ENCODE assay signal across 23 cellular contexts in genomic region chr14:96624661-96625435, GRCh38.
DNase-seq lines count a peak whose midpoint lies in the region; ATAC-seq and TF ChIP-seq lines count a peak whose summit lies in the region.
"Had no signal": no experiment of that assay in that cellular context is flagged by ENCODE, and none has a peak within 500 bp of the region (broad histone marks: within the 10 kb centered on the region; RNA-seq: fewer than 3 reads in every experiment).

No MANE protein-coding gene starts in this region.

- H3K27ac ChIP-seq in SK-N-SH (ENCODE audit: low read depth in 2 of 2, low read length in 1 of 2) (no peak overlapping the region), PC-3 (ENCODE audit: low read length) (no peak overlapping the region), RWPE1 (no peak overlapping the region)
- H3K27ac ChIP-seq: hepatocyte, tibial artery had no signal

- H3K79me2 ChIP-seq in SK-N-SH (ENCODE audit: insufficient read depth) (no peaks in the 10 kb centered on the region), PC-3 (ENCODE audit: low read length) (no peaks in the 10 kb centered on the region)
- H3K79me2 ChIP-seq: hepatocyte had no signal

- H3K36me3 Mint-ChIP-seq in nephron progenitor cell (ENCODE audit: low read depth): no peaks in the 10 kb centered on the region
- H3K36me3 Mint-ChIP-seq: activated naive CD8-positive, alpha-beta T cell treated with anti-CD3 and anti-CD28 coated beads for 36 hours; CD4-positive, CD25-positive, alpha-beta regulatory T cell had no signal

- peak; percentile 43 for DNase-seq in G401 (ENCODE audit: low spot score)
- DNase-seq in NCI-H1694 (lab: John Stamatoyannopoulos, UW): peak; percentile 42
- peak; percentile 36 for DNase-seq in cerebellum (ENCODE audit: low spot score)
- DNase-seq in nephron progenitor cell: peak; percentile 16
- no peak for DNase-seq in left colon
- no peak for DNase-seq in SK-N-SH
- no peak for DNase-seq in PC-3
- no peak for DNase-seq in RWPE1 (ENCODE audit: low spot score)
- DNase-seq: activated CD4-positive, alpha-beta T cell treated with anti-CD3 and anti-CD28 coated beads for 36 hours; activated naive CD8-positive, alpha-beta T cell treated with anti-CD3 and anti-CD28 coated beads for 36 hours; CD4-positive, CD25-positive, alpha-beta regulatory T cell; foreskin fibroblast; GF-D8; HFFc6; NCI-H1092 treated with DMSO at 0.1 percent for 48 hours; NCI-H2081; NCI-H510A; nucleus accumbens; Right ventricle myocardium superior; stimulated activated naive CD8-positive, alpha-beta T cell treated with anti-CD3 and anti-CD28 coated beads, Interleukin-15, amount 100 ng/mL, for 72 hours had no signal

- H3K4me2 ChIP-seq in SK-N-SH (no peak overlapping the region), PC-3 (ENCODE audit: low read length) (no peak overlapping the region)
- H3K4me2 ChIP-seq: hepatocyte had no signal

- H3K4me1 ChIP-seq in SK-N-SH (ENCODE audit: control insufficient read depth in 1 of 2, insufficient read depth in 2 of 2, low read depth in 1 of 2, low read length in 1 of 2): no peaks in the 10 kb centered on the region
- peaks cover 7% of the 10 kb centered on the region; the same call in 1 of the 2 replicates for H3K4me1 ChIP-seq in PC-3 (ENCODE audit: insufficient read depth, low read length)
- H3K4me1 ChIP-seq: tibial artery had no signal

- H3K27ac Mint-ChIP-seq in nephron progenitor cell: peak overlapping the region; percentile 27
- H3K27ac Mint-ChIP-seq: activated CD4-positive, alpha-beta T cell treated with anti-CD3 and anti-CD28 coated beads for 36 hours; activated naive CD8-positive, alpha-beta T cell treated with anti-CD3 and anti-CD28 coated beads for 36 hours; activated T-helper 1 cell treated with anti-CD3 and anti-CD28 coated beads, Interleukin-12 subunit alpha, Interleukin-12 subunit beta, Interleukin-2, Interleukin-4 antibody, amounts not matched to agents 30 ng/mL and 10 ng/mL and 1 ng/mL, durations not matched to agents 14 hours and 24 hours and 36 hours; CD4-positive, CD25-positive, alpha-beta regulatory T cell; HFFc6 had no signal

- TF ChIP-seq EP300 in SK-N-SH (IDR thresholded peaks at IDR 0.05; ENCODE audit: borderline replicate concordance in 1 of 2, low read depth in 1 of 2, low read length in 1 of 2): no peak

- H3K9me3 ChIP-seq in SK-N-SH (no peaks in the 10 kb centered on the region), PC-3 (ENCODE audit: low read length) (no peaks in the 10 kb centered on the region)

- TF ChIP-seq RAD21 in SK-N-SH (IDR thresholded peaks at IDR 0.05; ENCODE audit: low read length): no peak

- H3K36me3 ChIP-seq in SK-N-SH (replicated peaks in 1 of 2; ENCODE audit: control insufficient read depth in 1 of 2, insufficient read depth in 2 of 2, low read length in 1 of 2): no peaks in the 10 kb centered on the region
- H3K36me3 ChIP-seq in PC-3 (ENCODE audit: low read depth, low read length): no peaks in the 10 kb centered on the region
- H3K36me3 ChIP-seq: tibial artery had no signal

- POLR2A ChIA-PET in SK-N-SH (lab: Yijun Ruan, JAX): no interaction called here
- POLR2A ChIA-PET in PC-3 (lab: Charles Lee; ENCODE audit: unreplicated experiment): no interaction called here
- POLR2A ChIA-PET in RWPE1 (lab: Yijun Ruan, JAX; ENCODE audit: low non-redundant PET): no interaction called here

- CTCF ChIA-PET in SK-N-SH (lab: Yijun Ruan, JAX) (no interaction called here), PC-3 (lab: Charles Lee) (no interaction called here), RWPE1 (lab: Yijun Ruan, JAX) (no interaction called here)

- H3K27me3 ChIP-seq in SK-N-SH (ENCODE audit: insufficient read depth) (no peaks in the 10 kb centered on the region), PC-3 (ENCODE audit: low read length) (peaks cover 68% of the 10 kb centered on the region)

- intact Hi-C loops in left colon (cut with DNase I, micrococcal nuclease): no loop called here
- intact Hi-C loops in PC-3 (cut with micrococcal nuclease): no loop called here

- H3K27me3 Mint-ChIP-seq in nephron progenitor cell (ENCODE audit: low read depth, poor library complexity): peaks cover 30% of the 10 kb centered on the region

- H2AFZ ChIP-seq in SK-N-SH (ENCODE audit: low read depth) (no peak overlapping the region), PC-3 (ENCODE audit: low read length) (no peak overlapping the region)
- H2AFZ ChIP-seq: hepatocyte had no signal

- no peak overlapping the region for H3K4me3 ChIP-seq in SK-N-SH (ENCODE audit: low read depth in 2 of 2, low read length in 1 of 2)
- H3K4me3 ChIP-seq in PC-3 (ENCODE audit: low read length): no peak overlapping the region
- H3K4me3 ChIP-seq: hepatocyte, tibial artery had no signal

- no peak overlapping the region for H3K4me3 Mint-ChIP-seq in nephron progenitor cell
- H3K4me3 Mint-ChIP-seq: activated CD4-positive, alpha-beta T cell treated with anti-CD3 and anti-CD28 coated beads for 36 hours; activated naive CD8-positive, alpha-beta T cell treated with anti-CD3 and anti-CD28 coated beads for 36 hours; activated T-helper 1 cell treated with anti-CD3 and anti-CD28 coated beads, Interleukin-12 subunit alpha, Interleukin-12 subunit beta, Interleukin-2, Interleukin-4 antibody, amounts not matched to agents 30 ng/mL and 10 ng/mL and 1 ng/mL, durations not matched to agents 14 hours and 24 hours and 36 hours; CD4-positive, CD25-positive, alpha-beta regulatory T cell; HFFc6; stimulated activated naive CD8-positive, alpha-beta T cell treated with anti-CD3 and anti-CD28 coated beads, Interleukin-15, amount 100 ng/mL, for 72 hours had no signal

- H4K20me1 ChIP-seq in SK-N-SH (ENCODE audit: insufficient read depth) (no peaks in the 10 kb centered on the region), PC-3 (ENCODE audit: low read length) (no peaks in the 10 kb centered on the region)

- BruUV-seq in PC-3 (replicated peaks; lab: Mats Ljungman, UMichigan): no TSS peak

- WGBS in SK-N-SH (ENCODE audit: low lambda C conversion rate): 70% methylated on average over 14 of the region's 38 CpGs

- no peaks in the 10 kb centered on the region for H3K9me3 Mint-ChIP-seq in nephron progenitor cell
- H3K9me3 Mint-ChIP-seq: activated naive CD8-positive, alpha-beta T cell treated with anti-CD3 and anti-CD28 coated beads for 36 hours; activated T-helper 1 cell treated with anti-CD3 and anti-CD28 coated beads, Interleukin-12 subunit alpha, Interleukin-12 subunit beta, Interleukin-2, Interleukin-4 antibody, amounts not matched to agents 30 ng/mL and 10 ng/mL and 1 ng/mL, durations not matched to agents 14 hours and 24 hours and 36 hours; stimulated activated naive CD8-positive, alpha-beta T cell treated with anti-CD3 and anti-CD28 coated beads, Interleukin-15, amount 100 ng/mL, for 72 hours had no signal

- in situ Hi-C loops in G401 (cut with HindIII; ENCODE audit: low sequenced_read_pairs): no loop called here

- peaks cover 26% of the 10 kb centered on the region for H3K4me1 Mint-ChIP-seq in nephron progenitor cell
- H3K4me1 Mint-ChIP-seq: activated CD4-positive, alpha-beta T cell treated with anti-CD3 and anti-CD28 coated beads for 36 hours; activated naive CD8-positive, alpha-beta T cell treated with anti-CD3 and anti-CD28 coated beads for 36 hours; CD4-positive, CD25-positive, alpha-beta regulatory T cell; stimulated activated naive CD8-positive, alpha-beta T cell treated with anti-CD3 and anti-CD28 coated beads, Interleukin-15, amount 100 ng/mL, for 72 hours had no signal

- ATAC-seq in left colon (no peak), PC-3 (no peak)
- ATAC-seq: activated CD4-positive, alpha-beta T cell treated with anti-CD3 and anti-CD28 coated beads for 36 hours; stimulated activated naive CD8-positive, alpha-beta T cell treated with anti-CD3 and anti-CD28 coated beads, Interleukin-15, amount 100 ng/mL, for 72 hours had no signal

- H3K9ac ChIP-seq in SK-N-SH: no peak overlapping the region
- H3K9ac ChIP-seq in PC-3 (ENCODE audit: low read length): no peak overlapping the region

- no peaks in the 10 kb centered on the region for H3K9me2 ChIP-seq in SK-N-SH
- no peaks in the 10 kb centered on the region for H3K9me2 ChIP-seq in PC-3 (replicated peaks; ENCODE audit: low read length)

- H3F3A ChIP-seq in SK-N-SH (replicated peaks; ENCODE audit: insufficient read depth): no peaks in the 10 kb centered on the region
- H3F3A ChIP-seq in PC-3 (ENCODE audit: low read length, unreplicated experiment): no peaks in the 10 kb centered on the region

- TF ChIP-seq CTCF in nephron progenitor cell (IDR thresholded peaks at IDR 0.05): no peak
- no peak for TF ChIP-seq CTCF in SK-N-SH (IDR thresholded peaks at IDR 0.05)
- TF ChIP-seq CTCF in PC-3 (conservative IDR thresholded peaks at IDR 0.05; ENCODE audit: low read depth, low read length): no peak
- TF ChIP-seq CTCF in RWPE1 (conservative IDR thresholded peaks at IDR 0.05; ENCODE audit: low read depth): no peak

TF ChIP-seq in SK-N-SH, 30 proteins besides CTCF, POLR2A, EP300 and RAD21:
- TF ChIP-seq SMC3 (IDR thresholded peaks at IDR 0.05; ENCODE audit: low read depth, low read length): no peak
- TF ChIP-seq NRF1 (IDR thresholded peaks at IDR 0.05; ENCODE audit: low read depth, low read length): no peak
- TF ChIP-seq JUND (IDR thresholded peaks at IDR 0.05): no peak
- no peak for TF ChIP-seq EZH2phosphoT487 (IDR thresholded peaks at IDR 0.05; ENCODE audit: borderline replicate concordance, low read depth)

Comparison
In these comparisons a context has a peak if more than half of its experiments do, and no peak if none do; other contexts are left out.
1. DNase-seq: peak in G401 (single experiment), NCI-H1694 (single experiment), cerebellum (single experiment) and nephron progenitor cell (single experiment); none in left colon (0 of 2), SK-N-SH (single experiment), PC-3 (single experiment) and RWPE1 (single experiment).